ENCODE assay signal across 28 cellular contexts in the genomic region with DNA sequence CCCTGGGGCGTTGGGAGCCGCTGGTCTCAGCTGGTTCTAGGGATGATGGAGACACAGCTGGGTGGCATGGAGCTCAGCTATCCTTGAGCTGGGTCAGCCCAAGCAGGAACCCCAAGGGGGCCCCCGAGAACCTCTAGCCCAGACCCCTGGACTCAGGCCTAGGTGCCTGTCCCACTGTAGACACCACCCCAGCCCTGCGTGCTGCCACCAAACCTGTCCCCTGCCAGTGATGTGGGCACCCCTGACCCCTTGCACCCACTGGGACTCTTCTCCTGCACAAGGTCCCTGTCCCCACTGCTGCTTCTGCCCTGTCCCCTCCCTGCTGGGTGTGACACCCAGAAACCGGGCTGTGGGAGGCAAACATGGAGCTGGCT. TPM values are rescaled to one million over a fixed set of nuclear protein-coding genes. Genes with fewer than 3 reads are reported as not detected.
"Had no signal": no experiment of that assay in that cellular context is flagged by ENCODE, and none has a peak within 500 bp of the region (broad histone marks: within the 10 kb centered on the region; RNA-seq: fewer than 3 reads in every experiment).

No MANE protein-coding gene starts in this region.

- FAIRE-seq: astrocyte had no signal

- H3K36me3 ChIP-seq: cardiac muscle cell had no signal

- H3K27me3 ChIP-seq: cardiac muscle cell had no signal

- H3K4me3 Mint-ChIP-seq: activated CD8-positive, alpha-beta T cell treated with anti-CD3 and anti-CD28 coated beads, Interleukin-2, amount 10 ng/mL, durations not matched to agents 7 days and 5 days; activated naive CD4-positive, alpha-beta T cell treated with anti-CD3 and anti-CD28 coated beads, Interleukin-2, amount 50 U/mL, for 24 hours; activated naive CD8-positive, alpha-beta T cell treated with anti-CD3 and anti-CD28 coated beads, Interleukin-2, amount 50 U/mL, for 24 hours; brain; T-cell had no signal

- H3K36me3 Mint-ChIP-seq: brain, T-cell had no signal

- H3K4me3 ChIP-seq: cardiac muscle cell, SK-N-MC had no signal

- H3K27ac Mint-ChIP-seq: activated CD8-positive, alpha-beta T cell treated with anti-CD3 and anti-CD28 coated beads, Interleukin-2, amount 10 ng/mL, durations not matched to agents 7 days and 5 days; activated naive CD4-positive, alpha-beta T cell treated with anti-CD3 and anti-CD28 coated beads, Interleukin-2, amount 50 U/mL, for 24 hours; activated naive CD8-positive, alpha-beta T cell treated with anti-CD3 and anti-CD28 coated beads, Interleukin-2, amount 50 U/mL, for 24 hours; brain; T-cell had no signal

- H3K27me3 Mint-ChIP-seq: activated naive CD4-positive, alpha-beta T cell treated with anti-CD3 and anti-CD28 coated beads, Interleukin-2, amount 50 U/mL, for 24 hours; T-cell had no signal

- H3K27ac ChIP-seq: cardiac muscle cell, SK-N-MC had no signal

- ATAC-seq: activated CD4-positive, CD25-positive, alpha-beta regulatory T cell treated with anti-CD3 and anti-CD28 coated beads, Interleukin-2, amount 50 U/mL, for 24 hours; activated CD8-positive, alpha-beta T cell treated with anti-CD3 and anti-CD28 coated beads, Interleukin-2, amount 10 ng/mL, durations not matched to agents 7 days and 5 days; activated naive CD8-positive, alpha-beta T cell treated with anti-CD3 and anti-CD28 coated beads, Interleukin-2, amount 50 U/mL, for 24 hours; Right ventricle myocardium inferior; T-cell had no signal

- DNase-seq: activated CD4-positive, alpha-beta T cell treated with anti-CD3 and anti-CD28 coated beads for 4 hours; activated CD8-positive, alpha-beta memory T cell treated with anti-CD3 and anti-CD28 coated beads, Interleukin-2, amount 50 U/mL, for 48 hours; activated CD8-positive, alpha-beta T cell treated with anti-CD3 and anti-CD28 coated beads, Interleukin-2, amount 10 ng/mL, durations not matched to agents 7 days and 5 days; activated naive CD8-positive, alpha-beta T cell treated with anti-CD3 and anti-CD28 coated beads, Interleukin-2, amount 50 U/mL, for 24 hours; activated T-cell treated with anti-CD3 and anti-CD28 coated beads, Interleukin-2, amount 50 U/mL, for 1 hour; amygdala; KG1; NCI-H1048; NCI-H1417; NCI-H187; NCI-H2081; NCI-H510A treated with DMSO at 0.1 percent for 48 hours; NCI-H69; NK-92 treated with Interleukin-12 subunit alpha and Interleukin-12 subunit beta, amount 100 ng/mL, for 24 hours; OCI-M1; RPMI8226; T-cell; T-helper 2 cell; T1000 had no signal

- H3K9me3 Mint-ChIP-seq: activated naive CD4-positive, alpha-beta T cell treated with anti-CD3 and anti-CD28 coated beads, Interleukin-2, amount 50 U/mL, for 24 hours; activated naive CD8-positive, alpha-beta T cell treated with anti-CD3 and anti-CD28 coated beads, Interleukin-2, amount 50 U/mL, for 24 hours; T-cell had no signal

RNA-seq across cellular contexts. Expression of gene CEBPA, which starts 26.8 kb away (rescaled TPM):
- total RNA-seq: M059J had no signal

RNA-seq across cellular contexts. Expression of gene SLC7A10, which starts 49.9 kb away (rescaled TPM):
- total RNA-seq: activated CD8-positive, alpha-beta T cell treated with anti-CD3 and anti-CD28 coated beads, Interleukin-2, amount 10 ng/mL, durations not matched to agents 7 days and 5 days; cardiac muscle cell; LHCN-M2; M059J; T-cell had no signal
- polyA plus RNA-seq: cardiac muscle cell had no signal
